24 cellular contexts compared by ENCODE assay signal in the genomic region with DNA sequence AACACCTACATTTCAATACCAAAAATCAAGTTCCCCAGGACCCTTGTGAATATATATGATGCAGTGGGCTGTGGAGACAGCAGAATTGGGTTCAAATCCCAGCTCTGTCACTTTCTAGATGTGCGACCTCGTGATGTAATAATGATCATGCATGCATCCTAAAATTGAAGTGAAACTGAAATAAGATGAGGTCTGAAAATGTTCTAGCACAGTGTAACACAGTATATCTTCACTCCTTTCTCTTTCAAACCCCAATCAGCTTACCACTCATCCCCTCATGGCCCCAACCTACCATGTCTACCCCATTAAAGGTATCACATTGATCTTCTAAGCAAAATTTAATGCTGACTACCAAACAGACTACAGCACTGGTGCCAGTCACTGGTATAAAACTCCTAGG.
DNase-seq lines count a peak whose midpoint lies in the region; ATAC-seq, FAIRE-seq and TF ChIP-seq lines count a peak whose summit lies in the region.
"Had no signal": no experiment of that assay in that cellular context is flagged by ENCODE, and none has a peak within 500 bp of the region (broad histone marks: within the 10 kb centered on the region; RNA-seq: fewer than 3 reads in every experiment).

No MANE protein-coding gene starts in this region.

- SMC1A ChIA-PET in GM12878 (lab: Charles Lee; ENCODE audit: uncharacterized antibody, unreplicated experiment): no interaction called here

- no peak overlapping the region for H3K4me3 ChIP-seq in GM12878
- H3K4me3 ChIP-seq: BLaER1, Peyer's patch had no signal

- no peaks in the 10 kb centered on the region for H3K4me1 ChIP-seq in GM12878 (ENCODE audit: control insufficient read depth, insufficient read depth, low read length)
- H3K4me1 ChIP-seq: BLaER1, Peyer's patch had no signal

- WGBS in GM12878 (ENCODE audit: insufficient coverage, insufficient replicate concordance, low lambda C conversion rate, missing lambda C conversion rate): 0% methylated on average over 2 of the region's 2 CpGs

- no peak overlapping the region; the same call in 1 of the 2 replicates for H2AFZ ChIP-seq in GM12878 (ENCODE audit: control insufficient read depth, low read depth, low read length)

- POLR2A ChIA-PET in GM12878 (lab: Charles Lee): no interaction called here
- POLR2A ChIA-PET in GM10248 (lab: Yijun Ruan, JAX): no interaction called here

- no peak for TF ChIP-seq EP300 in GM12878 (IDR thresholded peaks at IDR 0.05; ENCODE audit: borderline replicate concordance in 1 of 2, control insufficient read depth in 1 of 2, low read depth in 2 of 2, low read length in 2 of 2)

- in situ Hi-C loops in GM12878 (cut with MboI): no loop called here

- no TSS peak for BruUV-seq in GM12878 (replicated peaks; lab: Mats Ljungman, UMichigan)

- ATAC-seq in GM21526 (IDR thresholded peaks at IDR 0.05; ENCODE audit: low FRiP score, unreplicated experiment) (peak; percentile 78), HG03280 (IDR thresholded peaks at IDR 0.05; ENCODE audit: unreplicated experiment) (peak; percentile 73), GM12878 (peak; percentile 55), sciatic nerve (no peak)

- H4K20me1 ChIP-seq in GM12878 (ENCODE audit: control insufficient read depth, insufficient read depth): no peaks in the 10 kb centered on the region
- H4K20me1 ChIP-seq: BLaER1 had no signal

- no peak for TF ChIP-seq CTCF in GM12878 (IDR thresholded peaks at IDR 0.05 in 2 of 3, conservative IDR thresholded peaks at IDR 0.05 in 1 of 3; ENCODE audit: control insufficient read depth in 2 of 3, extremely low read depth in 1 of 3, insufficient read depth in 1 of 3, low read depth in 3 of 3, low read length in 3 of 3)
- no peak for TF ChIP-seq CTCF in GM10248 (IDR thresholded peaks at IDR 0.05; ENCODE audit: control extremely low read depth, extremely low read depth, low read depth, missing control alignments)

- no peak for TF ChIP-seq POLR2A in GM12878 (IDR thresholded peaks at IDR 0.05; ENCODE audit: low read depth, low read length)

- TF ChIP-seq RAD21 in GM12878 (IDR thresholded peaks at IDR 0.05; ENCODE audit: insufficient read depth, low read depth, low read length): no peak

- intact Hi-C loops in GM12878 (cut with micrococcal nuclease; ENCODE audit: unreplicated experiment) (no loop called here), sciatic nerve (cut with DNase I) (no loop called here)

- CTCF ChIA-PET in GM12878 (lab: Yijun Ruan, JAX): interaction anchor here (1.1 kb wide), 1 partner anchor 9 kb away, joined by 3 read pairs; no protein-coding TSS in a partner anchor
- CTCF ChIA-PET in GM10248 (lab: Yijun Ruan, JAX): no interaction called here

- RAD21 ChIA-PET in GM12878 (lab: Charles Lee; ENCODE audit: unreplicated experiment): no interaction called here

- no peak overlapping the region for H3K9ac ChIP-seq in GM12878 (ENCODE audit: control insufficient read depth, insufficient read depth, low read length)
- H3K9ac ChIP-seq: BLaER1, SK-N-SH had no signal

- no peak overlapping the region for H3K4me2 ChIP-seq in GM12878 (ENCODE audit: control insufficient read depth, insufficient read depth)
- H3K4me2 ChIP-seq: BLaER1, SK-N-SH had no signal

- H3K27ac ChIP-seq in GM12878 (ENCODE audit: control insufficient read depth, insufficient read depth): no peak overlapping the region
- H3K27ac ChIP-seq: 22Rv1, BLaER1, Peyer's patch had no signal

- H3K27me3 ChIP-seq in GM12878 (replicated peaks in 1 of 2; ENCODE audit: control insufficient read depth in 2 of 2, insufficient read depth in 2 of 2, low read length in 1 of 2): no peaks in the 10 kb centered on the region
- H3K27me3 ChIP-seq: Peyer's patch had no signal

- no peak for FAIRE-seq in GM12878 (lab: Jason Lieb, UNC)
- FAIRE-seq: H1 had no signal

- no peaks in the 10 kb centered on the region; the same call in 2 of the 3 replicates for H3K9me3 ChIP-seq in GM12878 (replicated peaks; ENCODE audit: control insufficient read depth, insufficient read depth, low read length)
- H3K9me3 ChIP-seq: BLaER1, Peyer's patch, SK-N-SH had no signal

- no peaks in the 10 kb centered on the region for H3K36me3 ChIP-seq in GM12878 (ENCODE audit: control insufficient read depth in 2 of 2, insufficient read depth in 2 of 2, low read length in 1 of 2)
- H3K36me3 ChIP-seq: BLaER1, Peyer's patch had no signal

- DNase-seq in NOMO-1 treated with DMSO at 0.1 percent for 48 hours (lab: John Stamatoyannopoulos, UW; ENCODE audit: unreplicated experiment) (peak; percentile 21), NOMO-1 treated with dmso at 0.1 percent for 144 hours (lab: John Stamatoyannopoulos, UW; ENCODE audit: unreplicated experiment) (no peak), GM12878 (ENCODE audit: low read depth, low spot score) (no peak), activated T-cell treated with anti-CD3 and anti-CD28 coated beads for 4 hours (no peak), GM10248 (ENCODE audit: extremely low spot score) (no peak), sciatic nerve (ENCODE audit: low spot score) (no peak)
- DNase-seq: CD8-positive, alpha-beta memory T cell; DND-41; GDM1; HFFc6; Karpas-422; MM.1S; NCI-H1105; NCI-H1694 treated with DMSO at 0.1 percent for 48 hours; NCI-H345; NCI-H526 treated with DMSO at 0.1 percent for 48 hours; Peyer's patch; Right ventricle myocardium superior; SK-N-SH had no signal

- H3K79me2 ChIP-seq in GM12878 (ENCODE audit: control insufficient read depth, insufficient read depth, low read length): no peaks in the 10 kb centered on the region

TF ChIP-seq in GM12878, 131 proteins besides CTCF, POLR2A, EP300 and RAD21:
- no peak for TF ChIP-seq PML (IDR thresholded peaks at IDR 0.05; ENCODE audit: low read length)
- TF ChIP-seq SUZ12 (IDR thresholded peaks at IDR 0.05; ENCODE audit: unreplicated experiment): no peak
- no peak for TF ChIP-seq MEF2A (IDR thresholded peaks at IDR 0.05; ENCODE audit: insufficient read depth, low read depth, low read length)
- no peak for TF ChIP-seq YBX1 (IDR thresholded peaks at IDR 0.05)
- TF ChIP-seq HCFC1 (IDR thresholded peaks at IDR 0.05; ENCODE audit: low read length): no peak
- no peak for TF ChIP-seq POU2F2 (IDR thresholded peaks at IDR 0.05; ENCODE audit: borderline replicate concordance, low read depth, low read length)
- TF ChIP-seq CHD2 (IDR thresholded peaks at IDR 0.05; ENCODE audit: borderline replicate concordance, low read depth, low read length): no peak
- no peak for TF ChIP-seq YY1 (IDR thresholded peaks at IDR 0.05; ENCODE audit: low read depth, low read length)
- TF ChIP-seq, protein P1, sequence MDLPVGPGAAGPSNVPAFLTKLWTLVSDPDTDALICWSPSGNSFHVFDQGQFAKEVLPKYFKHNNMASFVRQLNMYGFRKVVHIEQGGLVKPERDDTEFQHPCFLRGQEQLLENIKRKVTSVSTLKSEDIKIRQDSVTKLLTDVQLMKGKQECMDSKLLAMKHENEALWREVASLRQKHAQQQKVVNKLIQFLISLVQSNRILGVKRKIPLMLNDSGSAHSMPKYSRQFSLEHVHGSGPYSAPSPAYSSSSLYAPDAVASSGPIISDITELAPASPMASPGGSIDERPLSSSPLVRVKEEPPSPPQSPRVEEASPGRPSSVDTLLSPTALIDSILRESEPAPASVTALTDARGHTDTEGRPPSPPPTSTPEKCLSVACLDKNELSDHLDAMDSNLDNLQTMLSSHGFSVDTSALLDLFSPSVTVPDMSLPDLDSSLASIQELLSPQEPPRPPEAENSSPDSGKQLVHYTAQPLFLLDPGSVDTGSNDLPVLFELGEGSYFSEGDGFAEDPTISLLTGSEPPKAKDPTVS (IDR thresholded peaks at IDR 0.05; ENCODE audit: low read depth, low read length): no peak
- TF ChIP-seq DPF2 (IDR thresholded peaks at IDR 0.05): no peak
- no peak for TF ChIP-seq RBBP5 (conservative IDR thresholded peaks at IDR 0.05)
- TF ChIP-seq ZBED1 (IDR thresholded peaks at IDR 0.05; ENCODE audit: borderline replicate concordance): no peak
- no peak for TF ChIP-seq CREM (IDR thresholded peaks at IDR 0.05; ENCODE audit: low read depth)
- TF ChIP-seq RCOR1 (conservative IDR thresholded peaks at IDR 0.05; ENCODE audit: low read depth, low read length): no peak
- no peak for TF ChIP-seq BCL11A (IDR thresholded peaks at IDR 0.05; ENCODE audit: low read depth, low read length)
- TF ChIP-seq NR2C1 (IDR thresholded peaks at IDR 0.05): no peak
- TF ChIP-seq ZNF24 (IDR thresholded peaks at IDR 0.05): no peak
- TF ChIP-seq NFXL1 (IDR thresholded peaks at IDR 0.05; ENCODE audit: borderline replicate concordance): no peak
- no peak for TF ChIP-seq RFX5 (IDR thresholded peaks at IDR 0.05; ENCODE audit: low read depth, low read length)
- TF ChIP-seq, protein P2, sequence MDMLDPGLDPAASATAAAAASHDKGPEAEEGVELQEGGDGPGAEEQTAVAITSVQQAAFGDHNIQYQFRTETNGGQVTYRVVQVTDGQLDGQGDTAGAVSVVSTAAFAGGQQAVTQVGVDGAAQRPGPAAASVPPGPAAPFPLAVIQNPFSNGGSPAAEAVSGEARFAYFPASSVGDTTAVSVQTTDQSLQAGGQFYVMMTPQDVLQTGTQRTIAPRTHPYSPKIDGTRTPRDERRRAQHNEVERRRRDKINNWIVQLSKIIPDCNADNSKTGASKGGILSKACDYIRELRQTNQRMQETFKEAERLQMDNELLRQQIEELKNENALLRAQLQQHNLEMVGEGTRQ (IDR thresholded peaks at IDR 0.05; ENCODE audit: borderline replicate concordance, low read depth, low read length): no peak
